8 cellular contexts compared by ENCODE assay signal in the genomic region with DNA sequence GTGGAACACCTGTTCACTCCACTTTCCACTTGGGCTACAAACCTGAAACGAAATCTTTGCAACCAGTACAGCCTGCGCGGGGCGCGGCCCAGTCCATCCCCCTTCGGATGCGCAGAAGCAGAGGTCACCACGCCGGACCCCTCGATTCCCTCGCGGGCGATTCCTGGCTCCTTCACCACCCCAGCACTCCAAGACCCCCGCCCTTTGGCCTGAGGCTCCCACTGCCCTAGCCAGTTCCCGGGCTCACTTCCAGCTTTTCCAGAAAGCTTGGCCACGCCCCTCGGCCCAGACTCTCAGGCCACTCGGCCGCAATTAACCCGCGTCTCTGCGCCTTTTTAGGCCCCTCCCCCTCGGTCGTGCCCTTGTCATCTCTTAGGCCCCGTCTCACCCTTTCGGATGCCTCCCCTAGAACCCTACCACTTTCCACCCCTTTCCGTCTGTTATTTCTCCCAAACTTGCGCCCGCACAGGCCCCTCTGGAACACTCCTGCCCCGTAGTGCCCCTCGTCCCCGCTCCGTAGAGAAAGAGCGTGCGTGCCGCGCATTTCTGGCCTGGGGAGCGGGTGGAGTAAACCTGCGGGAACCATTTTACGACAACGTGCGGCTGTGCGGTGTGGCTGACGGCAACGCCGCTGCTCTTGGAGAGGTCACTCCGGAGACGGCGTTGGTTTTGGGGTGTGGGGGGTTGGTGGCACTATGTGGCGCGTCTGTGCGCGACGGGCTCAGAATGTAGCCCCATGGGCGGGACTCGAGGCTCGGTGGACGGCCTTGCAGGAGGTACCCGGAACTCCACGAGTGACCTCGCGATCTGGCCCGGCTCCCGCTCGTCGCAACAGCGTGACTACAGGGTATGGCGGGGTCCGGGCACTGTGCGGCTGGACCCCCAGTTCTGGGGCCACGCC. TPM values are rescaled to one million over a fixed set of nuclear protein-coding genes. Genes with fewer than 3 reads are reported as not detected.
DNase-seq lines count a peak whose midpoint lies in the region; ATAC-seq, FAIRE-seq and TF ChIP-seq lines count a peak whose summit lies in the region.

A gene (plus strand): TSS at position 631 of the 901 bp plus-strand sequence. CDS start 65 bp downstream, at position 696.

- peak within 1 kb of the TSS; percentile 99 for H3K27ac Mint-ChIP-seq in activated CD4-positive, alpha-beta T cell treated with anti-CD3 and anti-CD28 coated beads, Interleukin-2, amount 10 ng/mL, durations not matched to agents 7 days and 5 days

- TF ChIP-seq RAD21 in HepG2 (CRISPR knock-in tag; IDR thresholded peaks at IDR 0.05): no peak; the same call in 1 of the 2 replicates

- H3K36me3 ChIP-seq in BLaER1 treated with 17β-estradiol and CSF1 and Interleukin-3, amounts not matched to agents 10 nM and 100 nM: peaks cover 21 to 24% (median 23%) of the 10 kb centered on the region in 11 experiments
- peaks cover 5 to 23% of the 10 kb centered on the region in 2 experiments; a peak in 4 of 5 replicates for H3K36me3 ChIP-seq in HepG2 (replicated peaks in 1 of 2; ENCODE audit: control insufficient read depth in 1 of 2, insufficient read depth in 2 of 2, low read length in 2 of 2)

- peak within 1 kb of the TSS; percentile 53 to 94 (median 90) for H3K27ac ChIP-seq in BLaER1 treated with 17β-estradiol and CSF1 and Interleukin-3, amounts not matched to agents 10 nM and 100 nM
- H3K27ac ChIP-seq in HepG2 (ENCODE audit: extremely low read length, insufficient read depth, low read length): peak within 1 kb of the TSS; percentile 90

- H3K79me2 ChIP-seq in HepG2 (ENCODE audit: insufficient read depth, low read length): peaks cover 12% of the 10 kb centered on the region

- POLR2A ChIA-PET in activated CD4-positive, alpha-beta T cell treated with anti-CD3 and anti-CD28 coated beads, Interleukin-2, amount 10 ng/mL, durations not matched to agents 7 days and 5 days (lab: Charles Lee): no interaction called here
- POLR2A ChIA-PET in HepG2 (lab: Yijun Ruan, JAX): interaction anchor here (0.6 to 1.9 kb wide), 15 partner anchors 8 to 154 kb away, joined by 3 to 14 read pairs (median 4); a partner anchor contains a TSS

- peak; percentile 57 to 59 for TF ChIP-seq POLR2A in HepG2 (IDR thresholded peaks at IDR 0.05; ENCODE audit: insufficient read depth in 1 of 2, low read depth in 2 of 2, low read length in 2 of 2)

- intact Hi-C loops in HepG2 (cut with micrococcal nuclease; ENCODE audit: unreplicated experiment): loop anchor here (2.0 to 10.0 kb wide), 3 partner anchors 42 to 90 kb away; a partner anchor contains a TSS

- H3K36me3 Mint-ChIP-seq in activated CD4-positive, alpha-beta T cell treated with anti-CD3 and anti-CD28 coated beads, Interleukin-2, amount 10 ng/mL, durations not matched to agents 7 days and 5 days (ENCODE audit: low read depth): peaks cover 30% of the 10 kb centered on the region

- no peaks in the 10 kb centered on the region for H3K27me3 Mint-ChIP-seq in activated CD4-positive, alpha-beta T cell treated with anti-CD3 and anti-CD28 coated beads, Interleukin-2, amount 10 ng/mL, durations not matched to agents 7 days and 5 days

- H4K20me1 ChIP-seq in BLaER1 treated with 17β-estradiol and CSF1 and Interleukin-3, amounts not matched to agents 10 nM and 100 nM: peaks cover 0 to 5% (median 0%) of the 10 kb centered on the region in 11 experiments; a peak in 1 of 22 replicates
- H4K20me1 ChIP-seq in HepG2 (ENCODE audit: insufficient read depth, low read length): no peaks in the 10 kb centered on the region

- H3K9ac ChIP-seq in BLaER1 treated with 17β-estradiol and CSF1 and Interleukin-3, amounts not matched to agents 10 nM and 100 nM: peak within 1 kb of the TSS; percentile 82 to 96 (median 91)
- peak within 1 kb of the TSS; percentile 91 for H3K9ac ChIP-seq in HepG2 (ENCODE audit: insufficient read depth, low read depth, low read length)

- peaks cover 12 to 20% (median 16%) of the 10 kb centered on the region in 10 experiments for H3K4me1 ChIP-seq in BLaER1 treated with 17β-estradiol and CSF1 and Interleukin-3, amounts not matched to agents 10 nM and 100 nM
- peaks cover 17% of the 10 kb centered on the region for H3K4me1 ChIP-seq in HepG2 (ENCODE audit: insufficient read depth, low read length)

- TF ChIP-seq EP300 in HepG2 (IDR thresholded peaks at IDR 0.05; ENCODE audit: low read depth in 2 of 2, low read length in 2 of 2) (no peak), HepG2 (CRISPR knock-in tag; IDR thresholded peaks at IDR 0.05; ENCODE audit: borderline replicate concordance) (no peak)

- ATAC-seq in GM19324 (IDR thresholded peaks at IDR 0.05; ENCODE audit: low FRiP score, unreplicated experiment): peak; percentile 87
- peak; percentile 73 for ATAC-seq in HG03460 (IDR thresholded peaks at IDR 0.05; ENCODE audit: unreplicated experiment)
- peak; percentile 88 for ATAC-seq in HepG2

- H3K9me3 Mint-ChIP-seq in activated CD4-positive, alpha-beta T cell treated with anti-CD3 and anti-CD28 coated beads, Interleukin-2, amount 10 ng/mL, durations not matched to agents 7 days and 5 days: no peaks in the 10 kb centered on the region

- in situ Hi-C loops in HepG2 (cut with HindIII; ENCODE audit: extremely low pct_ligation_motif_present, low pct_unique_long_range_greater_than_20kb): no loop called here

- FAIRE-seq in HepG2 (lab: Jason Lieb, UNC): peak; percentile 63

- H2AFZ ChIP-seq in HepG2 (ENCODE audit: low read length): no peak within 1 kb of the TSS

- peak within 1 kb of the TSS; percentile 80 to 97 (median 89) for H3K4me2 ChIP-seq in BLaER1 treated with 17β-estradiol and CSF1 and Interleukin-3, amounts not matched to agents 10 nM and 100 nM
- peak within 1 kb of the TSS; percentile 85 for H3K4me2 ChIP-seq in HepG2 (ENCODE audit: low read depth, low read length)

- peaks cover 25% of the 10 kb centered on the region for H3K4me1 Mint-ChIP-seq in activated CD4-positive, alpha-beta T cell treated with anti-CD3 and anti-CD28 coated beads, Interleukin-2, amount 10 ng/mL, durations not matched to agents 7 days and 5 days

- no peaks in the 10 kb centered on the region for H3K9me3 ChIP-seq in BLaER1 treated with 17β-estradiol and CSF1 and Interleukin-3, amounts not matched to agents 10 nM and 100 nM (replicated peaks in 1 of 11)
- no peaks in the 10 kb centered on the region for H3K9me3 ChIP-seq in HepG2 (ENCODE audit: low read length)

- H3K4me3 ChIP-seq in BLaER1 treated with 17β-estradiol and CSF1 and Interleukin-3, amounts not matched to agents 10 nM and 100 nM: peak within 1 kb of the TSS; percentile 74 to 99 (median 92)
- H3K4me3 ChIP-seq in HepG2 (replicated peaks in 1 of 3; ENCODE audit: insufficient read depth in 1 of 3, low read depth in 2 of 3, low read length in 3 of 3): peak within 1 kb of the TSS; percentile 82 to 90 (median 87)

- DNase-seq in NCI-H69 (lab: John Stamatoyannopoulos, UW) (peak; percentile 98), dermis blood vessel endothelial cell (peak; percentile 85), HepG2 (ENCODE audit: low spot score) (peak; percentile 85)
- DNase-seq in activated CD4-positive, alpha-beta T cell treated with anti-CD3 and anti-CD28 coated beads, Interleukin-2, amount 10 ng/mL, durations not matched to agents 7 days and 5 days: peak; percentile 89
- DNase-seq in stimulated activated CD4-positive, alpha-beta T cell treated with anti-CD3 and anti-CD28 coated beads, Interleukin-4, amount 100 ng/mL, for 24 hours: peak; percentile 87

- no TSS peak for BruUV-seq in HepG2 (replicated peaks; lab: Mats Ljungman, UMichigan)

- under 1% methylated on average over 42 of the region's 71 CpGs for WGBS in HepG2 (ENCODE audit: low lambda C conversion rate)

- no peaks in the 10 kb centered on the region for H3K27me3 ChIP-seq in BLaER1 treated with 17β-estradiol and CSF1 and Interleukin-3, amounts not matched to agents 10 nM and 100 nM
- no peaks in the 10 kb centered on the region; a peak in 2 of 5 replicates for H3K27me3 ChIP-seq in HepG2 (ENCODE audit: control insufficient read depth in 1 of 2, insufficient read depth in 2 of 2, low read length in 2 of 2)

- H3K4me3 Mint-ChIP-seq in activated CD4-positive, alpha-beta T cell treated with anti-CD3 and anti-CD28 coated beads, Interleukin-2, amount 10 ng/mL, durations not matched to agents 7 days and 5 days: peak within 1 kb of the TSS; percentile 100

- 0 out of 2 replicates have a peak, but pooled peaks have one; percentile 13 for TF ChIP-seq CTCF in HepG2 (CRISPR knock-in tag; IDR thresholded peaks at IDR 0.05)

- CTCF ChIA-PET in activated CD4-positive, alpha-beta T cell treated with anti-CD3 and anti-CD28 coated beads, Interleukin-2, amount 10 ng/mL, durations not matched to agents 7 days and 5 days (lab: Charles Lee): interaction anchor here (1.8 kb wide), 1 partner anchor 14 kb away, joined by 4 read pairs; no protein-coding TSS in a partner anchor
- CTCF ChIA-PET in HepG2 (lab: Yijun Ruan, JAX; ENCODE audit: low intra/inter-chr PET ratio, low total read pairs): interaction anchor here (0.6 kb wide), 1 partner anchor 52 kb away, joined by 3 read pairs; no protein-coding TSS in a partner anchor

RNA-seq across cellular contexts. Expression of the gene that starts here (rescaled TPM):
- 10 to 100 TPM; 27.7 to 31.6 TPM for total RNA-seq in activated CD4-positive, alpha-beta T cell treated with anti-CD3 and anti-CD28 coated beads, Interleukin-2, amount 10 ng/mL, durations not matched to agents 7 days and 5 days
- total RNA-seq in dermis blood vessel endothelial cell: 25.5 and 41.6 TPM in 2 replicates
- 62.2 and 73.2 TPM in 2 replicates for total RNA-seq in HepG2 (2016; rRNA removed; fragmentation: Illumina TruSeq; extraction: Trizol)
- 15.1 and 15.7 TPM in 2 replicates for total RNA-seq in HepG2 (2016; cell fraction: cytosol; rRNA removed; fragmentation: Illumina TruSeq; extraction: Trizol; ENCODE audit: low read depth)
- 63.4 and 67.7 TPM in 2 replicates for total RNA-seq in HepG2 (2016; cell fraction: insoluble cytoplasmic fraction; rRNA removed; fragmentation: Illumina TruSeq; extraction: Trizol)
- total RNA-seq in HepG2 (2016; cell fraction: membrane; rRNA removed; fragmentation: Illumina TruSeq; extraction: Trizol): 30.4 and 35.5 TPM in 2 replicates
- total RNA-seq in HepG2 (2016; cell fraction: nucleus; rRNA removed; fragmentation: Illumina TruSeq; extraction: Trizol): 32.8 and 36.5 TPM in 2 replicates
- 21.5 and 26.4 TPM in 2 replicates for polyA plus RNA-seq in HepG2 (2011; rRNA removed)
- polyA plus RNA-seq in HepG2 (2011; cell fraction: cytosol; rRNA removed): 15.5 and 18.8 TPM in 2 replicates
- polyA plus RNA-seq in HepG2 (2011; cell fraction: nucleus; rRNA removed): 9.0 and 9.7 TPM in 2 replicates
- polyA plus RNA-seq in HepG2 (2012): 19.8 and 28.1 TPM in 2 replicates
- 7.9 TPM in 2 replicates for polyA plus RNA-seq in HepG2 (2016; cell fraction: cytosol; fragmentation: Illumina TruSeq; extraction: Trizol; ENCODE audit: low read depth)
- polyA plus RNA-seq in HepG2 (2016; cell fraction: insoluble cytoplasmic fraction; fragmentation: Illumina TruSeq; extraction: Trizol; ENCODE audit: low read depth): 71.4 and 72.1 TPM in 2 replicates
- 18.4 and 21.2 TPM in 2 replicates for polyA plus RNA-seq in HepG2 (2016; cell fraction: membrane; fragmentation: Illumina TruSeq; extraction: Trizol; ENCODE audit: low read depth)
- polyA plus RNA-seq in HepG2 (2016; cell fraction: nucleus; fragmentation: Illumina TruSeq; extraction: Trizol; ENCODE audit: insufficient read depth, low read depth): 37.6 and 38.9 TPM in 2 replicates
- 27.1 and 37.7 TPM in 2 replicates for polyA minus RNA-seq in HepG2 (2011; rRNA and poly(A)+ RNA removed; ENCODE audit: low replicate concordance)
- polyA minus RNA-seq in HepG2 (2011; cell fraction: cytosol; rRNA and poly(A)+ RNA removed): 30.4 and 33.5 TPM in 2 replicates
- 24.3 and 31.8 TPM in 2 replicates for polyA minus RNA-seq in HepG2 (2011; cell fraction: nucleus; rRNA and poly(A)+ RNA removed)

Comparison
In these comparisons a context has a peak if more than half of its experiments do, and no peak if none do; other contexts are left out.
1. Peak in every context shown above with its lines: DNase-seq, ATAC-seq, H3K4me3 ChIP-seq and H3K27ac ChIP-seq.